ENCODE assay signal across 11 cellular contexts in the genomic region with DNA sequence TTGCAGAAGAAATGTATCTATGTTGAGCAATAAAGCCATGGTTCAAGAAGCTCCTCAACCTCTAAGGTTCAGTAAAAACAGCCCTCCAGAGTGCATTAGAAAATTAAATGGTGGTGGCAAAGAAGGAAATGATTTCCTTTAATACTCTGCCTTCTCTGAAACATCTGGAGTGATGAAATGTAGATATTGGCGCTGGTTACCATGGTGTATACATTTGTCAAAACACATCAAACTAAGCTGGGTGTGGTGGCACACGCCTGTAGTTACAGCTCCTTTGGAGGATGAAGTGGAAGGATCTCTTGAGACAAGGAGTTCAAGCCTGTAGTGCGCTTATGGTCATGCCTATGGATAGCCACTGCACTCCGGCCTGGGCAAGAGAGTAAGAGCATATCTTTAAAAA. TPM values are rescaled to one million over a fixed set of nuclear protein-coding genes. Genes with fewer than 3 reads are reported as not detected.
"Had no signal": no experiment of that assay in that cellular context is flagged by ENCODE, and none has a peak within 500 bp of the region (broad histone marks: within the 10 kb centered on the region; RNA-seq: fewer than 3 reads in every experiment).

No MANE protein-coding gene starts in this region.

- DNase-seq: activated CD4-positive, alpha-beta T cell treated with anti-CD3 and anti-CD28 coated beads, Interleukin-2, amount 50 U/mL, for 1 hour; activated naive CD4-positive, alpha-beta T cell treated with anti-CD3 and anti-CD28 coated beads, Interleukin-2, amount 50 U/mL, for 16 hours; activated T-cell treated with anti-CD3 and anti-CD28 coated beads, Interleukin-2, amount 50 U/mL, for 1 hour; cortex of kidney; effector memory CD8-positive, alpha-beta T cell; kidney glomerular epithelial cell; small intestine; T-helper 17 cell had no signal

- H3K4me3 ChIP-seq: hepatocyte, tibial nerve had no signal

- H3K27ac ChIP-seq: hepatocyte, parathyroid adenoma, tibial nerve had no signal

- H2AFZ ChIP-seq: hepatocyte, parathyroid adenoma had no signal

- H3K4me1 ChIP-seq: parathyroid adenoma had no signal

- H3K9ac ChIP-seq: parathyroid adenoma had no signal

- H3K4me2 ChIP-seq: hepatocyte had no signal

- H3K27me3 ChIP-seq: hepatocyte, tibial nerve had no signal

- H3K9me3 ChIP-seq: tibial nerve had no signal

RNA-seq across cellular contexts. Expression of a gene that starts 6.0 kb away (rescaled TPM):
- polyA plus RNA-seq: hepatocyte had no signal
